8 cellular contexts compared by ENCODE assay signal in the genomic region with DNA sequence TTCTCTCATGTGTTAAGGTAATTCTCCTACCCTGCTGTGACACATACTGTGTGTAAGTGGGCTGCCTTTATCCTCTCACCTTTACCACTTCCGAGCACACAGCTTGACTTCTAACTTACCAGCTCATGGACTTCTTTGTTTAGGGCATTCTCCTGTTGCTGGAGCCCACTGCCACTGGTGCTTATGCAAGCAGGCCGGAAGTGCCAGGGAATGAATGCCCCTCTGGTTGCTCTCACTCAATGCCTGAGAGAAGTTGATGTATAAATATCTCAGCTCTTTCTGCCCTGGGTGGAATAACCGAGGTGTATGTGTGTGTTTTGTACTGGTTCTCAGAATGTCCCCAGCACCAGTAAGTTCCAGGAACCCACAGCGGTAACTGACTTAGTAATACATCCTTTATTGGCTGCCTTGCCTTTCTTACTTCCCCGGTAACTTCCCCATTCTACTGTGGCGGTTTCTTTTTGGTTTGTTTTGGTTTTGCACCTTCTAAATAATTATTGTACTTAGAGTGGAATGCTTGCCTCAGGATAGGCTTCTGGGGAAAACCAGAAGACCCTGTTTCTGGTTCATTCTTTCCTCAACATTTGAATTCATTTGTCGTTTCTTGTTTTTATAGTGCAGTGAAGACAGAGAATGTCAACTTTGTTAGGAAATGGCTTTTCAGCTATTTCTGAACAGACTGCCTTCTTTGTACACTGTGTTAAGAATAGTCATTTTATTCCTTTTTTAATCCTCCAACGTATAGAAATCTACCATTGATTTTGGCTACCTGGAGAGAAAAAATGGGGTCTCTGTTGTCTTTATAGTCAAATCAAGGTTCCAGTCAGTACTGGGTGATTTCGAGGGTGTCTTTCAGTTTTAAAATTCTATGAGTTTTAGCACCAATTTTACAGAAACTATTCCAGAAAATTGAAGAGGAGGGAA. TPM values are rescaled to one million over a fixed set of nuclear protein-coding genes. Genes with fewer than 3 reads are reported as not detected.
DNase-seq lines count a peak whose midpoint lies in the region; ATAC-seq and TF ChIP-seq lines count a peak whose summit lies in the region.

No MANE protein-coding gene starts in this region.

- H3K4me1 ChIP-seq in muscle layer of duodenum (ENCODE audit: control insufficient read depth in 1 of 2, insufficient read depth in 2 of 2, low read length in 2 of 2), result no peaks in the 10 kb centered on the region
- no peaks in the 10 kb centered on the region for H3K4me1 ChIP-seq in suprapubic skin
- no peaks in the 10 kb centered on the region for H3K4me1 ChIP-seq in left ventricle myocardium inferior

- no peak overlapping the region for H3K4me3 ChIP-seq in muscle layer of duodenum (ENCODE audit: low read depth in 1 of 2, low read length in 2 of 2)
- no peak overlapping the region for H3K4me3 ChIP-seq in suprapubic skin
- H3K4me3 ChIP-seq in left ventricle myocardium inferior, result no peak overlapping the region

- no peaks in the 10 kb centered on the region for H3K36me3 Mint-ChIP-seq in activated T-helper 1 cell treated with anti-CD3 and anti-CD28 coated beads, Interleukin-12 subunit alpha, Interleukin-12 subunit beta, Interleukin-2, Interleukin-4 antibody, amounts not matched to agents 30 ng/mL and 10 ng/mL and 1 ng/mL, durations not matched to agents 14 hours and 24 hours and 36 hours (ENCODE audit: low read depth)

- no peak for TF ChIP-seq CTCF in suprapubic skin (IDR thresholded peaks at IDR 0.05)
- no peak for TF ChIP-seq CTCF in left ventricle myocardium inferior (IDR thresholded peaks at IDR 0.05; ENCODE audit: borderline replicate concordance)

- ATAC-seq in GM19023 (IDR thresholded peaks at IDR 0.05; ENCODE audit: unreplicated experiment) (peak; percentile 90), HG02938 (IDR thresholded peaks at IDR 0.05; ENCODE audit: unreplicated experiment) (peak; percentile 94)

- peaks cover 28% of the 10 kb centered on the region for H3K4me1 Mint-ChIP-seq in activated T-helper 1 cell treated with anti-CD3 and anti-CD28 coated beads, Interleukin-12 subunit alpha, Interleukin-12 subunit beta, Interleukin-2, Interleukin-4 antibody, amounts not matched to agents 30 ng/mL and 10 ng/mL and 1 ng/mL, durations not matched to agents 14 hours and 24 hours and 36 hours (ENCODE audit: low read depth)

- peak overlapping the region; percentile 95 for H3K27ac Mint-ChIP-seq in activated T-helper 1 cell treated with anti-CD3 and anti-CD28 coated beads, Interleukin-12 subunit alpha, Interleukin-12 subunit beta, Interleukin-2, Interleukin-4 antibody, amounts not matched to agents 30 ng/mL and 10 ng/mL and 1 ng/mL, durations not matched to agents 14 hours and 24 hours and 36 hours

- H3K36me3 ChIP-seq in muscle layer of duodenum (ENCODE audit: control insufficient read depth in 1 of 2, insufficient read depth in 2 of 2, low read length in 2 of 2), result no peaks in the 10 kb centered on the region
- no peaks in the 10 kb centered on the region for H3K36me3 ChIP-seq in suprapubic skin
- no peaks in the 10 kb centered on the region for H3K36me3 ChIP-seq in left ventricle myocardium inferior

- 47% methylated on average over 9 of the region's 9 CpGs for whole genome bisulfite sequencing in suprapubic skin

- H3K9me3 Mint-ChIP-seq in activated T-helper 1 cell treated with anti-CD3 and anti-CD28 coated beads, Interleukin-12 subunit alpha, Interleukin-12 subunit beta, Interleukin-2, Interleukin-4 antibody, amounts not matched to agents 30 ng/mL and 10 ng/mL and 1 ng/mL, durations not matched to agents 14 hours and 24 hours and 36 hours, result no peaks in the 10 kb centered on the region

- H3K27me3 ChIP-seq in muscle layer of duodenum (ENCODE audit: low read depth, low read length), result no peaks in the 10 kb centered on the region
- no peaks in the 10 kb centered on the region for H3K27me3 ChIP-seq in suprapubic skin
- no peaks in the 10 kb centered on the region for H3K27me3 ChIP-seq in left ventricle myocardium inferior (ENCODE audit: low read depth)

- DNase-seq in NCI-H69 (lab: John Stamatoyannopoulos, UW) (peak; percentile 82), suprapubic skin (ENCODE audit: low spot score in 2 of 2) (no peak), cerebellar nuclear complex (lab: John Stamatoyannopoulos, UW) (no peak), left ventricle myocardium inferior (no peak)
- DNase-seq in activated T-helper 1 cell treated with anti-CD3 and anti-CD28 coated beads, Interleukin-12 subunit alpha, Interleukin-12 subunit beta, Interleukin-2, Interleukin-4 antibody, amounts not matched to agents 30 ng/mL and 10 ng/mL and 1 ng/mL, durations not matched to agents 14 hours and 24 hours and 36 hours (ENCODE audit: low spot score), result peak; percentile 45

- no peaks in the 10 kb centered on the region for H3K27me3 Mint-ChIP-seq in activated T-helper 1 cell treated with anti-CD3 and anti-CD28 coated beads, Interleukin-12 subunit alpha, Interleukin-12 subunit beta, Interleukin-2, Interleukin-4 antibody, amounts not matched to agents 30 ng/mL and 10 ng/mL and 1 ng/mL, durations not matched to agents 14 hours and 24 hours and 36 hours (ENCODE audit: insufficient read depth)

- H3K9me3 ChIP-seq in muscle layer of duodenum (ENCODE audit: control insufficient read depth in 1 of 2, low read length in 2 of 2) (no peaks in the 10 kb centered on the region), suprapubic skin (no peaks in the 10 kb centered on the region), left ventricle myocardium inferior (replicated peaks) (no peaks in the 10 kb centered on the region)

- peak overlapping the region; percentile 82 for H3K4me3 Mint-ChIP-seq in activated T-helper 1 cell treated with anti-CD3 and anti-CD28 coated beads, Interleukin-12 subunit alpha, Interleukin-12 subunit beta, Interleukin-2, Interleukin-4 antibody, amounts not matched to agents 30 ng/mL and 10 ng/mL and 1 ng/mL, durations not matched to agents 14 hours and 24 hours and 36 hours

- no peak for TF ChIP-seq EP300 in suprapubic skin (IDR thresholded peaks at IDR 0.05)

- intact Hi-C loops in activated T-helper 1 cell treated with anti-CD3 and anti-CD28 coated beads, Interleukin-12 subunit alpha, Interleukin-12 subunit beta, Interleukin-2, Interleukin-4 antibody, amounts not matched to agents 30 ng/mL and 10 ng/mL and 1 ng/mL, durations not matched to agents 14 hours and 24 hours and 36 hours (cut with micrococcal nuclease), result loop anchor here (1.0 to 5.0 kb wide), 8 partner anchors 34 to 211 kb away; a partner anchor contains a TSS
- intact Hi-C loops in left ventricle myocardium inferior (cut with micrococcal nuclease), result no loop called here

- H3K27ac ChIP-seq in muscle layer of duodenum (ENCODE audit: low read length) (peak overlapping the region; percentile 31), suprapubic skin (no peak overlapping the region), left ventricle myocardium inferior (replicated peaks) (no peak overlapping the region)

- TF ChIP-seq POLR2A in suprapubic skin (IDR thresholded peaks at IDR 0.05), result no peak

RNA-seq across cellular contexts. Expression of a gene that starts 45.4 kb away (rescaled TPM):
- not detected in 2 replicates for total RNA-seq in activated T-helper 1 cell treated with anti-CD3 and anti-CD28 coated beads, Interleukin-12 subunit alpha, Interleukin-12 subunit beta, Interleukin-2, Interleukin-4 antibody, amounts not matched to agents 30 ng/mL and 10 ng/mL and 1 ng/mL, durations not matched to agents 14 hours and 24 hours and 36 hours
- total RNA-seq in suprapubic skin, result not detected
- total RNA-seq in left ventricle myocardium inferior, result 0.49 TPM

RNA-seq across cellular contexts. Expression of a gene that starts 45.5 kb away (rescaled TPM):
- total RNA-seq in activated T-helper 1 cell treated with anti-CD3 and anti-CD28 coated beads, Interleukin-12 subunit alpha, Interleukin-12 subunit beta, Interleukin-2, Interleukin-4 antibody, amounts not matched to agents 30 ng/mL and 10 ng/mL and 1 ng/mL, durations not matched to agents 14 hours and 24 hours and 36 hours, result 29.0 and 30.0 TPM in 2 replicates
- total RNA-seq in suprapubic skin, result 10 to 100 TPM in 2 of 4 donors, 1 to 10 TPM in 2; 6.2 to 14.1 (median 9.7) TPM
- total RNA-seq in left ventricle myocardium inferior, result 102 TPM

Comparison
In these comparisons a context has a peak if more than half of its experiments do, and no peak if none do; other contexts are left out.
1. DNase-seq: peak in NCI-H69 (single experiment) and activated T-helper 1 cell treated with anti-CD3 and anti-CD28 coated beads, Interleukin-12 subunit alpha, Interleukin-12 subunit beta, Interleukin-2, Interleukin-4 antibody, amounts not matched to agents 30 ng/mL and 10 ng/mL and 1 ng/mL, durations not matched to agents 14 hours and 24 hours and 36 hours (single experiment); none in suprapubic skin (0 of 2), cerebellar nuclear complex (0 of 2) and left ventricle myocardium inferior (single experiment).